Comparison of ENCODE assay signal across 9 cellular contexts in the genomic region with DNA sequence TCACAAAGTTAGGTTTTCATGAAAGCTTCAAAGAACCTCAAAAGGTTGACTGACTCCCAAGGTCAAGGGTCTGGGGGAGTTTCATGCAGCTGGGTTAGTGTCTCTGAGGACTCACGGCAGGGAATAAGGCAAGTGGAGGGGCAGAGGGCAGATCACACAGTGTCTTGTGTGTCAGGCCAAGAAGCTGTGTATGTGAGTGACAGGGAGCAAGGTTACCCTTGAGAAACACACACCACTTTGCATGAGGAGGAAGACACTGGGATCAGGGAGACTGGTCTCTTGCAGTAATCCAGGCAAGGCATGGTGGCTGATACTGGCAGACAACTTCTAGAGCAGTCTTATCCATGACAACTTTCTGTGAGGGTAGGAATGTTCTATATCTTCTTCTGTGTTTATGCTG. TPM values are rescaled to one million over a fixed set of nuclear protein-coding genes. Genes with fewer than 3 reads are reported as not detected.
A peak's percentile ranks its signal among the peaks of the same experiment; 100 is the strongest.
DNase-seq lines count a peak whose midpoint lies in the region; ATAC-seq and TF ChIP-seq lines count a peak whose summit lies in the region.
"Had no signal": no experiment of that assay in that cellular context is flagged by ENCODE, and none has a peak within 500 bp of the region (broad histone marks: within the 10 kb centered on the region; RNA-seq: fewer than 3 reads in every experiment).

No MANE protein-coding gene starts in this region.

- H3K4me3 ChIP-seq in spleen: no peak overlapping the region

- H3K4me1 Mint-ChIP-seq in activated naive CD4-positive, alpha-beta T cell treated with anti-CD3 and anti-CD28 coated beads for 36 hours (ENCODE audit: low read depth): peaks cover 60% of the 10 kb centered on the region
- peaks cover 66% of the 10 kb centered on the region for H3K4me1 Mint-ChIP-seq in activated naive CD8-positive, alpha-beta T cell treated with anti-CD3 and anti-CD28 coated beads, Interleukin-2, amount 50 U/mL, for 24 hours

- H3K27me3 Mint-ChIP-seq in activated naive CD4-positive, alpha-beta T cell treated with anti-CD3 and anti-CD28 coated beads for 36 hours (ENCODE audit: low read depth): no peaks in the 10 kb centered on the region
- H3K27me3 Mint-ChIP-seq in activated naive CD8-positive, alpha-beta T cell treated with anti-CD3 and anti-CD28 coated beads, Interleukin-2, amount 50 U/mL, for 24 hours: no peaks in the 10 kb centered on the region

- no peaks in the 10 kb centered on the region for H3K9me3 ChIP-seq in spleen

- TF ChIP-seq POLR2A in spleen (IDR thresholded peaks at IDR 0.05): no peak

- intact Hi-C loops in activated naive CD4-positive, alpha-beta T cell treated with anti-CD3 and anti-CD28 coated beads for 36 hours (cut with micrococcal nuclease): loop anchor here (10.0 kb wide), 1 partner anchor 244 kb away; no protein-coding TSS in a partner anchor
- intact Hi-C loops in spleen (cut with DNase I; ENCODE audit: low total_unique reads): no loop called here

- H3K4me1 ChIP-seq in spleen: peaks cover 68 to 100% (median 96%) of the 10 kb centered on the region in 6 donors

- no peak for ATAC-seq in activated naive CD8-positive, alpha-beta T cell treated with anti-CD3 and anti-CD28 coated beads, Interleukin-2, amount 50 U/mL, for 24 hours
- ATAC-seq in HG03565 (IDR thresholded peaks at IDR 0.05; ENCODE audit: unreplicated experiment): no peak

- CTCF ChIA-PET in activated naive CD4-positive, alpha-beta T cell treated with anti-CD3 and anti-CD28 coated beads for 36 hours (lab: Charles Lee): interaction anchor here (1.9 to 4.3 kb wide), 3 partner anchors 11 to 127 kb away, joined by 8 to 19 read pairs (median 9); no protein-coding TSS in a partner anchor

- WGBS in spleen, 5 donors: 64 to 93% (median 75%) methylated on average over 1 of the region's 1 CpG

- H3K27ac Mint-ChIP-seq in activated naive CD4-positive, alpha-beta T cell treated with anti-CD3 and anti-CD28 coated beads for 36 hours: peak overlapping the region; percentile 77
- H3K27ac Mint-ChIP-seq in activated naive CD8-positive, alpha-beta T cell treated with anti-CD3 and anti-CD28 coated beads, Interleukin-2, amount 50 U/mL, for 24 hours: peak overlapping the region; percentile 45

- peak overlapping the region; percentile 20 to 99 (median 98) for H3K27ac ChIP-seq in spleen

- no peak for DNase-seq in activated naive CD4-positive, alpha-beta T cell treated with anti-CD3 and anti-CD28 coated beads for 36 hours
- DNase-seq in activated naive CD4-positive, alpha-beta T cell (lab: John Stamatoyannopoulos, UW): no peak
- DNase-seq in activated naive CD8-positive, alpha-beta T cell treated with anti-CD3 and anti-CD28 coated beads, Interleukin-2, amount 50 U/mL, for 24 hours: no peak
- DNase-seq in spleen (peak; percentile 46), NCI-H2029 treated with DMSO at 0.1 percent for 48 hours (lab: John Stamatoyannopoulos, UW) (no peak)
- DNase-seq: activated CD4-positive, CD25-positive, alpha-beta regulatory T cell; mesenchymal stem cell; NCI-H2171 treated with DMSO at 0.1 percent for 48 hours had no signal

- H3K9me3 Mint-ChIP-seq in activated naive CD4-positive, alpha-beta T cell treated with anti-CD3 and anti-CD28 coated beads for 36 hours: no peaks in the 10 kb centered on the region
- H3K9me3 Mint-ChIP-seq in activated naive CD8-positive, alpha-beta T cell treated with anti-CD3 and anti-CD28 coated beads, Interleukin-2, amount 50 U/mL, for 24 hours: no peaks in the 10 kb centered on the region

- no peak for TF ChIP-seq CTCF in spleen (IDR thresholded peaks at IDR 0.05 in 8 of 11, conservative IDR thresholded peaks at IDR 0.05 in 3 of 11)

- peaks cover 0 to 57% (median 12%) of the 10 kb centered on the region in 6 donors for H3K36me3 ChIP-seq in spleen

- peaks cover 11% of the 10 kb centered on the region for H3K36me3 Mint-ChIP-seq in activated naive CD4-positive, alpha-beta T cell treated with anti-CD3 and anti-CD28 coated beads for 36 hours (ENCODE audit: low read depth)
- peaks cover 9% of the 10 kb centered on the region for H3K36me3 Mint-ChIP-seq in activated naive CD8-positive, alpha-beta T cell treated with anti-CD3 and anti-CD28 coated beads, Interleukin-2, amount 50 U/mL, for 24 hours (ENCODE audit: low read depth)

- no peaks in the 10 kb centered on the region for H3K27me3 ChIP-seq in spleen (replicated peaks in 1 of 7)

- no peak overlapping the region for H3K4me3 Mint-ChIP-seq in activated naive CD4-positive, alpha-beta T cell treated with anti-CD3 and anti-CD28 coated beads for 36 hours
- no peak overlapping the region for H3K4me3 Mint-ChIP-seq in activated naive CD8-positive, alpha-beta T cell treated with anti-CD3 and anti-CD28 coated beads, Interleukin-2, amount 50 U/mL, for 24 hours

RNA-seq across cellular contexts. Expression of a gene that starts 6.3 kb away (rescaled TPM):
- 10 to 100 TPM; 66.0 to 71.5 TPM for total RNA-seq in activated naive CD4-positive, alpha-beta T cell treated with anti-CD3 and anti-CD28 coated beads for 36 hours
- 100 to 1,000 TPM; 133 to 259 (median 202) TPM for total RNA-seq in spleen
- polyA plus RNA-seq in spleen: 100 to 1,000 TPM in 1 of 3 donors, 10 to 100 TPM in 2; 80.8 to 119 (median 92.8) TPM

RNA-seq across cellular contexts. Expression of a gene that starts 11.7 kb away (rescaled TPM):
- total RNA-seq in activated naive CD4-positive, alpha-beta T cell treated with anti-CD3 and anti-CD28 coated beads for 36 hours: 10 to 100 TPM; 20.1 to 20.9 TPM
- 10 to 100 TPM; 14.7 to 51.2 (median 21.2) TPM for total RNA-seq in spleen
- 10 to 100 TPM; 12.2 to 12.6 (median 12.6) TPM for polyA plus RNA-seq in spleen

RNA-seq across cellular contexts. Expression of a gene that starts 36.4 kb away (rescaled TPM):
- total RNA-seq in activated naive CD4-positive, alpha-beta T cell treated with anti-CD3 and anti-CD28 coated beads for 36 hours: 10 to 100 TPM; 51.2 to 60.4 TPM
- 10 to 100 TPM; 28.4 to 51.9 (median 38.8) TPM for total RNA-seq in spleen
- 10 to 100 TPM; 31.2 to 39.7 (median 38.6) TPM for polyA plus RNA-seq in spleen

RNA-seq across cellular contexts. Expression of a gene that starts 48.6 kb away (rescaled TPM):
- total RNA-seq in activated naive CD4-positive, alpha-beta T cell treated with anti-CD3 and anti-CD28 coated beads for 36 hours: 10 to 100 TPM; 11.2 TPM
- 10 to 100 TPM; 11.6 to 23.6 (median 17.5) TPM for total RNA-seq in spleen
- polyA plus RNA-seq in spleen: 1 to 10 TPM; 2.9 to 5.3 (median 3.0) TPM
